In the genomic region with DNA sequence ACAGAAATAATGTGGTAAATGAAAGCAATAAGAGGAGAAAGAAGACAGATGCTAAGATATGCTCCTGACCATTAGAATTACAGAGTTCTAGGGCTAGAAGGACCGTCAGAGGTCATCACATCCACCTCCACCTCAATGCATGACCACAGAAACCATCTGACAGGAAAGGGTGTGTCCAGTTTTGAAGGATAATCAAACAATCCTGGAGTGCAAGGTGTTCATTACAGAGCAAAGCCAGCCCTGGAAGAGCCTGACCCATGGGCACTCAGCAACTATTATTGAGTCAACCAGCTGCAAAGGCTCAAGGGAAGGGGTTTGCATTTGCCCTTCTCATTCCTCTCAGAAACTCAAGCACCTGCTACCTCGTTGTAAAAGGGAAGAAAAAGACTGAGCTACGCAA, we compare ENCODE assay signal across 16 cellular contexts. TPM values are rescaled to one million over a fixed set of nuclear protein-coding genes. Genes with fewer than 3 reads are reported as not detected.
A peak's percentile ranks its signal among the peaks of the same experiment; 100 is the strongest.
DNase-seq lines count a peak whose midpoint lies in the region; ATAC-seq and TF ChIP-seq lines count a peak whose summit lies in the region.
"Had no signal": no experiment of that assay in that cellular context is flagged by ENCODE, and none has a peak within 500 bp of the region (broad histone marks: within the 10 kb centered on the region; RNA-seq: fewer than 3 reads in every experiment).

No MANE protein-coding gene starts in this region.

- H3K36me3 Mint-ChIP-seq in activated T-cell treated with anti-CD3 and anti-CD28 coated beads, Interleukin-2, amount 50 U/mL, for 24 hours (ENCODE audit: low read depth), result peaks cover 5% of the 10 kb centered on the region
- H3K36me3 Mint-ChIP-seq in naive thymus-derived CD4-positive, alpha-beta T cell, result peaks cover 0 to 5% (median 4%) of the 10 kb centered on the region in 5 donors
- H3K36me3 Mint-ChIP-seq in stimulated activated naive B cell treated with anti-CD40 and anti-IgM and Interleukin-4, amounts not matched to agents 10 μg/mL and 1 μg/mL and 100 μg/mL, for 72 hours, result peaks cover 6% of the 10 kb centered on the region in 2 donors

- no peak overlapping the region for H2AFZ ChIP-seq in PC-3 (ENCODE audit: low read length)

- intact Hi-C loops in PC-3 (cut with micrococcal nuclease), result no loop called here
- intact Hi-C loops in naive thymus-derived CD4-positive, alpha-beta T cell (cut with micrococcal nuclease), result loop anchor here in 1 of 2 donors (5.0 kb wide), 2 partner anchors 539 to 1104 kb away; partner anchors contain the start of genes RALGPS2 and SOAT1

- no peaks in the 10 kb centered on the region for H3K36me3 ChIP-seq in PC-3 (ENCODE audit: low read depth, low read length)
- H3K36me3 ChIP-seq in naive thymus-derived CD4-positive, alpha-beta T cell (ENCODE audit: control insufficient read depth in 2 of 3, insufficient read depth in 3 of 3, low read length in 3 of 3), result no peaks in the 10 kb centered on the region

- TF ChIP-seq CTCF in PC-3 (conservative IDR thresholded peaks at IDR 0.05; ENCODE audit: low read depth, low read length), result no peak

- POLR2A ChIA-PET in PC-3 (lab: Charles Lee; ENCODE audit: unreplicated experiment), result no interaction called here
- POLR2A ChIA-PET in naive thymus-derived CD4-positive, alpha-beta T cell (lab: Charles Lee), result interaction anchor here (0.7 to 4.5 kb wide), 8 partner anchors 9 to 323 kb away, joined by 3 to 66 read pairs (median 3); partner anchors contain the start of genes TOR1AIP1 and TOR1AIP2

- H3K4me2 ChIP-seq in PC-3 (ENCODE audit: low read length), result no peak overlapping the region

- no peaks in the 10 kb centered on the region for H3K27me3 ChIP-seq in PC-3 (ENCODE audit: low read length)
- no peaks in the 10 kb centered on the region for H3K27me3 ChIP-seq in naive thymus-derived CD4-positive, alpha-beta T cell (ENCODE audit: control insufficient read depth in 2 of 2, insufficient read depth in 2 of 2, low read length in 2 of 2)
- H3K27me3 ChIP-seq: right atrium auricular region had no signal

- H3K9me3 ChIP-seq in PC-3 (ENCODE audit: low read length), result no peaks in the 10 kb centered on the region
- H3K9me3 ChIP-seq in naive thymus-derived CD4-positive, alpha-beta T cell (ENCODE audit: control insufficient read depth in 2 of 3, low read length in 3 of 3), result no peaks in the 10 kb centered on the region
- H3K9me3 ChIP-seq: right atrium auricular region had no signal

- no peaks in the 10 kb centered on the region for H3F3A ChIP-seq in PC-3 (ENCODE audit: low read length, unreplicated experiment)

- BruUV-seq in PC-3 (replicated peaks; lab: Mats Ljungman, UMichigan), result no TSS peak

- DNase-seq in activated T-cell treated with anti-CD3 and anti-CD28 coated beads, Interleukin-2, amount 50 U/mL, for 24 hours, result no peak
- no peak for DNase-seq in activated T-cell treated with anti-CD3 and anti-CD28 coated beads, Interleukin-2, amount 50 U/mL, for 1 hour
- DNase-seq in DMS79 treated with DMSO at 0.1 percent for 48 hours (lab: John Stamatoyannopoulos, UW) (peak; percentile 31), PC-3 (no peak), hepatic stellate cell (ENCODE audit: low spot score) (no peak)
- no peak for DNase-seq in naive thymus-derived CD4-positive, alpha-beta T cell
- DNase-seq in stimulated activated naive B cell treated with anti-CD40 and anti-IgM and Interleukin-4, amounts not matched to agents 10 μg/mL and 1 μg/mL and 100 μg/mL, for 72 hours, result no peak
- DNase-seq: hypothalamus, NCI-H187 treated with DMSO at 0.1 percent for 48 hours, NCI-H526 treated with DMSO at 0.1 percent for 48 hours, nucleus accumbens, Right ventricle myocardium superior, T-helper 9 cell had no signal

- ATAC-seq in PC-3 (peak; percentile 43; the same call in 1 of the 2 replicates), GM21529 (IDR thresholded peaks at IDR 0.05; ENCODE audit: unreplicated experiment) (no peak)
- no peak for ATAC-seq in naive thymus-derived CD4-positive, alpha-beta T cell
- ATAC-seq in stimulated activated naive B cell treated with anti-CD40 and anti-IgM and Interleukin-4, amounts not matched to agents 10 μg/mL and 1 μg/mL and 100 μg/mL, for 72 hours (replicated peaks), result no peak

- peak overlapping the region; percentile 31 for H3K27ac Mint-ChIP-seq in activated T-cell treated with anti-CD3 and anti-CD28 coated beads, Interleukin-2, amount 50 U/mL, for 24 hours
- H3K27ac Mint-ChIP-seq in naive thymus-derived CD4-positive, alpha-beta T cell, result peak overlapping the region; percentile 52 to 95 (median 91)
- no peak overlapping the region for H3K27ac Mint-ChIP-seq in stimulated activated naive B cell treated with anti-CD40 and anti-IgM and Interleukin-4, amounts not matched to agents 10 μg/mL and 1 μg/mL and 100 μg/mL, for 72 hours
- H3K27ac Mint-ChIP-seq: activated T-helper 2 cell treated with anti-CD3 and anti-CD28 coated beads, Interferon-gamma antibody, Interleukin-2, Interleukin-4, amounts not matched to agents 10 μg/mL and 5 μg/mL and 100 μg/mL, durations not matched to agents 14 hours and 24 hours and 36 hours had no signal

- CTCF ChIA-PET in PC-3 (lab: Charles Lee), result no interaction called here
- CTCF ChIA-PET in naive thymus-derived CD4-positive, alpha-beta T cell (lab: Charles Lee), result interaction anchor here (1.1 to 4.3 kb wide), 4 partner anchors 8 to 51 kb away, joined by 3 to 33 read pairs (median 4); partner anchors contain the start of gene TOR1AIP1

- H3K79me2 ChIP-seq in PC-3 (ENCODE audit: low read length), result no peaks in the 10 kb centered on the region

- no peaks in the 10 kb centered on the region for H3K27me3 Mint-ChIP-seq in activated T-cell treated with anti-CD3 and anti-CD28 coated beads, Interleukin-2, amount 50 U/mL, for 24 hours
- no peaks in the 10 kb centered on the region for H3K27me3 Mint-ChIP-seq in naive thymus-derived CD4-positive, alpha-beta T cell
- peaks cover 0 to 11% of the 10 kb centered on the region in 2 donors for H3K27me3 Mint-ChIP-seq in stimulated activated naive B cell treated with anti-CD40 and anti-IgM and Interleukin-4, amounts not matched to agents 10 μg/mL and 1 μg/mL and 100 μg/mL, for 72 hours

- H3K9me3 Mint-ChIP-seq in activated T-cell treated with anti-CD3 and anti-CD28 coated beads, Interleukin-2, amount 50 U/mL, for 24 hours, result no peaks in the 10 kb centered on the region
- no peaks in the 10 kb centered on the region for H3K9me3 Mint-ChIP-seq in naive thymus-derived CD4-positive, alpha-beta T cell
- no peaks in the 10 kb centered on the region for H3K9me3 Mint-ChIP-seq in stimulated activated naive B cell treated with anti-CD40 and anti-IgM and Interleukin-4, amounts not matched to agents 10 μg/mL and 1 μg/mL and 100 μg/mL, for 72 hours
- H3K9me3 Mint-ChIP-seq: activated T-helper 2 cell treated with anti-CD3 and anti-CD28 coated beads, Interferon-gamma antibody, Interleukin-2, Interleukin-4, amounts not matched to agents 10 μg/mL and 5 μg/mL and 100 μg/mL, durations not matched to agents 14 hours and 24 hours and 36 hours had no signal

- H3K4me1 ChIP-seq in PC-3 (ENCODE audit: insufficient read depth, low read length), result 0 out of 2 replicates have a peak, but pooled peaks cover 3% of the 10 kb centered on the region
- peaks cover 16 to 37% of the 10 kb centered on the region in 2 donors for H3K4me1 ChIP-seq in naive thymus-derived CD4-positive, alpha-beta T cell (ENCODE audit: control insufficient read depth in 2 of 2, insufficient read depth in 2 of 2, low read length in 2 of 2)
- H3K4me1 ChIP-seq: right atrium auricular region had no signal

- H3K27ac ChIP-seq in PC-3 (ENCODE audit: low read length), result no peak overlapping the region
- H3K27ac ChIP-seq in naive thymus-derived CD4-positive, alpha-beta T cell (ENCODE audit: low read depth, low read length), result peak overlapping the region; percentile 59
- H3K27ac ChIP-seq: right atrium auricular region had no signal

- no peaks in the 10 kb centered on the region for H4K20me1 ChIP-seq in PC-3 (ENCODE audit: low read length)

- peaks cover 26% of the 10 kb centered on the region for H3K4me1 Mint-ChIP-seq in activated T-cell treated with anti-CD3 and anti-CD28 coated beads, Interleukin-2, amount 50 U/mL, for 24 hours (ENCODE audit: low read depth)
- peaks cover 23 to 47% (median 38%) of the 10 kb centered on the region in 7 donors for H3K4me1 Mint-ChIP-seq in naive thymus-derived CD4-positive, alpha-beta T cell
- peaks cover 0 to 10% of the 10 kb centered on the region in 2 donors for H3K4me1 Mint-ChIP-seq in stimulated activated naive B cell treated with anti-CD40 and anti-IgM and Interleukin-4, amounts not matched to agents 10 μg/mL and 1 μg/mL and 100 μg/mL, for 72 hours

- H3K9me2 ChIP-seq in PC-3 (replicated peaks; ENCODE audit: low read length), result no peaks in the 10 kb centered on the region

- H3K4me3 Mint-ChIP-seq in activated T-cell treated with anti-CD3 and anti-CD28 coated beads, Interleukin-2, amount 50 U/mL, for 24 hours, result no peak overlapping the region
- peak overlapping the region; percentile 63 to 81 (median 72) for H3K4me3 Mint-ChIP-seq in naive thymus-derived CD4-positive, alpha-beta T cell
- H3K4me3 Mint-ChIP-seq in stimulated activated naive B cell treated with anti-CD40 and anti-IgM and Interleukin-4, amounts not matched to agents 10 μg/mL and 1 μg/mL and 100 μg/mL, for 72 hours, result no peak overlapping the region

- no peak overlapping the region for H3K4me3 ChIP-seq in PC-3 (ENCODE audit: low read length)
- peak overlapping the region; percentile 56 for H3K4me3 ChIP-seq in naive thymus-derived CD4-positive, alpha-beta T cell (ENCODE audit: low read length)
- H3K4me3 ChIP-seq: right atrium auricular region had no signal

- H3K9ac ChIP-seq in PC-3 (ENCODE audit: low read length), result no peak overlapping the region

RNA-seq across cellular contexts. Expression of gene TOR1AIP2, which starts 46.4 kb away (rescaled TPM):
- total RNA-seq in PC-3 (2014; rRNA removed), result 28.9 and 29.6 TPM in 2 replicates
- 10 to 100 TPM; 52.0 to 64.9 (median 60.4) TPM for total RNA-seq in naive thymus-derived CD4-positive, alpha-beta T cell
- 10 to 100 TPM in 1 of 2 donors, 1 to 10 TPM in 1; 9.5 to 15.0 TPM for polyA plus RNA-seq in naive thymus-derived CD4-positive, alpha-beta T cell

RNA-seq across cellular contexts. Expression of gene TOR1AIP1, which starts 50.9 kb away (rescaled TPM):
- 14.8 and 21.3 TPM in 2 replicates for total RNA-seq in PC-3 (2014; rRNA removed)
- 10 to 100 TPM; 47.4 to 88.6 (median 59.5) TPM for total RNA-seq in naive thymus-derived CD4-positive, alpha-beta T cell
- polyA plus RNA-seq in naive thymus-derived CD4-positive, alpha-beta T cell, result 10 to 100 TPM; 58.5 to 74.3 TPM

Comparison
In these comparisons a context has a peak if more than half of its experiments do, and no peak if none do; other contexts are left out.
1. H3K4me3 Mint-ChIP-seq: peak in naive thymus-derived CD4-positive, alpha-beta T cell (10 of 10); none in activated T-cell treated with anti-CD3 and anti-CD28 coated beads, Interleukin-2, amount 50 U/mL, for 24 hours (single experiment) and stimulated activated naive B cell treated with anti-CD40 and anti-IgM and Interleukin-4, amounts not matched to agents 10 μg/mL and 1 μg/mL and 100 μg/mL, for 72 hours (0 of 2).